Comparison of ENCODE assay signal across 16 cellular contexts in genomic region chr7:22157552-22157951, GRCh38.
DNase-seq lines count a peak whose midpoint lies in the region; ATAC-seq and TF ChIP-seq lines count a peak whose summit lies in the region.
"Had no signal": no experiment of that assay in that cellular context is flagged by ENCODE, and none has a peak within 500 bp of the region (broad histone marks: within the 10 kb centered on the region; RNA-seq: fewer than 3 reads in every experiment).

No MANE protein-coding gene starts in this region.

- H3K4me3 ChIP-seq in neural progenitor cell, result no peak overlapping the region
- H3K4me3 ChIP-seq: GM23338 had no signal

- no peak for ATAC-seq in HG02798 (IDR thresholded peaks at IDR 0.05; ENCODE audit: poor library complexity, unreplicated experiment)
- ATAC-seq in GM18505 (IDR thresholded peaks at IDR 0.05; ENCODE audit: unreplicated experiment), result no peak
- ATAC-seq in stimulated activated effector memory CD8-positive, alpha-beta T cell treated with anti-CD3 and anti-CD28 coated beads, Interleukin-12 subunit alpha, Interleukin-12 subunit beta, amount 100 ng/mL, for 72 hours, result no peak
- ATAC-seq: GM23338, HepG2 had no signal

- H3K4me2 ChIP-seq in neural progenitor cell, result no peak overlapping the region
- H3K4me2 ChIP-seq: GM23338 had no signal

- H3K79me2 ChIP-seq in neural progenitor cell (ENCODE audit: low read depth), result no peaks in the 10 kb centered on the region

- peaks cover 23% of the 10 kb centered on the region for H3K4me1 ChIP-seq in neural progenitor cell
- H3K4me1 ChIP-seq: Caco-2 had no signal

- peaks cover 11% of the 10 kb centered on the region for H3K36me3 Mint-ChIP-seq in neural progenitor cell
- H3K36me3 Mint-ChIP-seq in stimulated activated effector memory CD8-positive, alpha-beta T cell treated with anti-CD3 and anti-CD28 coated beads, Interleukin-12 subunit alpha, Interleukin-12 subunit beta, amount 100 ng/mL, for 72 hours, result no peaks in the 10 kb centered on the region
- H3K36me3 Mint-ChIP-seq: CD4-positive, CD25-positive, alpha-beta regulatory T cell; CD8-positive, alpha-beta memory T cell had no signal

- H3K27me3 Mint-ChIP-seq in neural progenitor cell (ENCODE audit: insufficient read depth, low read depth), result no peaks in the 10 kb centered on the region

- H3K27ac ChIP-seq in cingulate gyrus (ENCODE audit: low read depth, low read length), result peak overlapping the region; percentile 72
- H3K27ac ChIP-seq in neural progenitor cell, result no peak overlapping the region
- H3K27ac ChIP-seq in temporal lobe (ENCODE audit: low read depth, low read length), result peak overlapping the region; percentile 51

- H3K4me1 Mint-ChIP-seq in neural progenitor cell, result peaks cover 56% of the 10 kb centered on the region
- no peaks in the 10 kb centered on the region for H3K4me1 Mint-ChIP-seq in stimulated activated effector memory CD8-positive, alpha-beta T cell treated with anti-CD3 and anti-CD28 coated beads, Interleukin-12 subunit alpha, Interleukin-12 subunit beta, amount 100 ng/mL, for 72 hours
- H3K4me1 Mint-ChIP-seq: CD4-positive, CD25-positive, alpha-beta regulatory T cell had no signal

- no peak overlapping the region for H3K9ac ChIP-seq in neural progenitor cell

- no peak for TF ChIP-seq CTCF in neural progenitor cell (IDR thresholded peaks at IDR 0.05)

- peak overlapping the region; percentile 59 for H3K27ac Mint-ChIP-seq in neural progenitor cell
- no peak overlapping the region for H3K27ac Mint-ChIP-seq in stimulated activated effector memory CD8-positive, alpha-beta T cell treated with anti-CD3 and anti-CD28 coated beads, Interleukin-12 subunit alpha, Interleukin-12 subunit beta, amount 100 ng/mL, for 72 hours
- H3K27ac Mint-ChIP-seq: CD4-positive, CD25-positive, alpha-beta regulatory T cell; CD8-positive, alpha-beta memory T cell; GM23338; HFFc6 had no signal

- H3K27me3 ChIP-seq in neural progenitor cell, result no peaks in the 10 kb centered on the region
- H3K27me3 ChIP-seq: BE2C had no signal

- no peak for DNase-seq in neural progenitor cell (ENCODE audit: low spot score)
- DNase-seq in stimulated activated effector memory CD8-positive, alpha-beta T cell treated with anti-CD3 and anti-CD28 coated beads, Interleukin-12 subunit alpha, Interleukin-12 subunit beta, amount 100 ng/mL, for 72 hours (ENCODE audit: low spot score in 2 of 2), result no peak
- DNase-seq: ACHN; BE2C; C1 segment of cervical spinal cord; Caco-2; CD4-positive, CD25-positive, alpha-beta regulatory T cell; CD8-positive, alpha-beta memory T cell; HCEC 1CT; HFFc6 had no signal

- no peaks in the 10 kb centered on the region for H3K36me3 ChIP-seq in neural progenitor cell

- H3F3A ChIP-seq in neural progenitor cell (ENCODE audit: low read depth), result peaks cover 16% of the 10 kb centered on the region

- no peak overlapping the region for H3K4me3 Mint-ChIP-seq in neural progenitor cell
- no peak overlapping the region for H3K4me3 Mint-ChIP-seq in stimulated activated effector memory CD8-positive, alpha-beta T cell treated with anti-CD3 and anti-CD28 coated beads, Interleukin-12 subunit alpha, Interleukin-12 subunit beta, amount 100 ng/mL, for 72 hours
- H3K4me3 Mint-ChIP-seq: CD4-positive, CD25-positive, alpha-beta regulatory T cell; CD8-positive, alpha-beta memory T cell; GM23338; HFFc6 had no signal

- no peak overlapping the region for H2AFZ ChIP-seq in neural progenitor cell (replicated peaks)
- H2AFZ ChIP-seq: GM23338 had no signal

- H3K9me3 Mint-ChIP-seq in neural progenitor cell, result no peaks in the 10 kb centered on the region
- no peaks in the 10 kb centered on the region for H3K9me3 Mint-ChIP-seq in stimulated activated effector memory CD8-positive, alpha-beta T cell treated with anti-CD3 and anti-CD28 coated beads, Interleukin-12 subunit alpha, Interleukin-12 subunit beta, amount 100 ng/mL, for 72 hours
- H3K9me3 Mint-ChIP-seq: CD4-positive, CD25-positive, alpha-beta regulatory T cell; CD8-positive, alpha-beta memory T cell; GM23338; HFFc6 had no signal

- TF ChIP-seq POLR2A in GM18505 (IDR thresholded peaks at IDR 0.05; ENCODE audit: borderline replicate concordance, extremely low read depth, insufficient read depth, insufficient read length), result no peak

- no peaks in the 10 kb centered on the region for H3K9me3 ChIP-seq in neural progenitor cell (ENCODE audit: low read depth)
- H3K9me3 ChIP-seq: BE2C, Caco-2 had no signal

- H4K20me1 ChIP-seq in neural progenitor cell (ENCODE audit: low read depth), result no peaks in the 10 kb centered on the region
